13 cellular contexts compared by ENCODE assay signal in genomic region chr10:61391281-61391680, GRCh38.
DNase-seq lines count a peak whose midpoint lies in the region; ATAC-seq, FAIRE-seq and TF ChIP-seq lines count a peak whose summit lies in the region.
"Had no signal": no experiment of that assay in that cellular context is flagged by ENCODE, and none has a peak within 500 bp of the region (broad histone marks: within the 10 kb centered on the region; RNA-seq: fewer than 3 reads in every experiment).

No MANE protein-coding gene starts in this region.

- H3K4me1 ChIP-seq in colonic mucosa (no peaks in the 10 kb centered on the region), ovary (ENCODE audit: insufficient read depth) (no peaks in the 10 kb centered on the region)

- TF ChIP-seq CTCF in colonic mucosa (IDR thresholded peaks at IDR 0.05) = no peak
- no peak for TF ChIP-seq CTCF in ovary (IDR thresholded peaks at IDR 0.05)

- intact Hi-C loops in colonic mucosa (cut with DNase I) (no loop called here), posterior vena cava (cut with DNase I) (no loop called here), ovary (cut with DNase I) (no loop called here)

- no peaks in the 10 kb centered on the region for H3K36me3 ChIP-seq in colonic mucosa
- no peaks in the 10 kb centered on the region for H3K36me3 ChIP-seq in ovary

- H3K27ac ChIP-seq in colonic mucosa (no peak overlapping the region), ovary (no peak overlapping the region)

- H3K9ac ChIP-seq in colonic mucosa (ENCODE audit: low read depth in 2 of 2, low read length in 2 of 2) = no peak overlapping the region

- ATAC-seq in GM19468 (IDR thresholded peaks at IDR 0.05; ENCODE audit: extremely low read depth, unreplicated experiment) (peak; percentile 3), HG02852 (IDR thresholded peaks at IDR 0.05; ENCODE audit: unreplicated experiment) (peak; percentile 26), HG03460 (IDR thresholded peaks at IDR 0.05; ENCODE audit: unreplicated experiment) (peak; percentile 31)
- ATAC-seq in stimulated activated naive CD8-positive, alpha-beta T cell treated with anti-CD3 and anti-CD28 coated beads, Interleukin-15, Interleukin-2, amounts not matched to agents 100 U/mL and 50 U/mL, for 24 hours = no peak

- TF ChIP-seq POLR2A in ovary (IDR thresholded peaks at IDR 0.05) = no peak

- H3K4me3 ChIP-seq in colonic mucosa = no peak overlapping the region
- no peak overlapping the region for H3K4me3 ChIP-seq in ovary

- no peaks in the 10 kb centered on the region for H3K9me3 ChIP-seq in colonic mucosa
- no peaks in the 10 kb centered on the region for H3K9me3 ChIP-seq in ovary

- DNase-seq in GM18507 (ENCODE audit: extremely low spot score, insufficient read length, low read depth) (no peak), colonic mucosa (no peak), posterior vena cava (ENCODE audit: low spot score) (no peak), ovary (no peak)
- no peak for DNase-seq in stimulated activated naive CD8-positive, alpha-beta T cell treated with anti-CD3 and anti-CD28 coated beads, Interleukin-15, Interleukin-2, amounts not matched to agents 100 U/mL and 50 U/mL, for 24 hours
- DNase-seq: DND-41, islet precursor cell, NCI-H1092 treated with DMSO at 0.1 percent for 48 hours, NCI-H524 treated with DMSO at 0.1 percent for 48 hours, retina had no signal

- peak; percentile 70 for FAIRE-seq in GM18507 (lab: Jason Lieb, UNC)

- TF ChIP-seq EP300 in ovary (IDR thresholded peaks at IDR 0.05) = no peak

- 84 to 93% (median 92%) methylated on average over 3 of the region's 3 CpGs for WGBS in ovary, 3 donors

- H3K27me3 ChIP-seq in colonic mucosa (no peaks in the 10 kb centered on the region), ovary (no peaks in the 10 kb centered on the region)
